In the genomic region with DNA sequence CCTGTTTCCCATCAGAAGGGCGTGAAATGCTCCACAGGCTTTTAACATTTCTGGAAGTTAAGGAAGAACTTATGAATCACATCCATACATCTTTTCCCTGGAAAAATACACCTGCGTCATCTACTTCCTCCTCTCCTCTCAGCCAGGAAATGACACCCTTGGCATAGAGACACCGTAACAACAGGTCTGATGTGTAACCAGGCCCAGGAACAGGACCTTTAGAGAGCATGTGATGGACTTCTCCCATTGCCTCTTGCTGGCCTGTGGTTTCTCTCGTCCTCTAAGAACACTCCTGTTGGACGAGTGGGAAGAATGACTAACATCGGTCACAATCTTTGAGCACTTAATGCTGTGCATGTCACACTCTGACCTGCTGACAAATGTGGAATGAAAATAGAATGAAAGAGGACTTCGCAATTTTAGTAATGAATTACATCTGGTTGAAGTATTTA, we compare ENCODE assay signal across 11 cellular contexts. TPM values are rescaled to one million over a fixed set of nuclear protein-coding genes. Genes with fewer than 3 reads are reported as not detected.
DNase-seq lines count a peak whose midpoint lies in the region; ATAC-seq and TF ChIP-seq lines count a peak whose summit lies in the region.
"Had no signal": no experiment of that assay in that cellular context is flagged by ENCODE, and none has a peak within 500 bp of the region (broad histone marks: within the 10 kb centered on the region; RNA-seq: fewer than 3 reads in every experiment).

No MANE protein-coding gene starts in this region.

- H3K4me1 ChIP-seq in lung (ENCODE audit: control insufficient read depth in 2 of 2, insufficient read depth in 2 of 2, low read length in 2 of 2) (no peaks in the 10 kb centered on the region), foreskin keratinocyte (peaks cover 6% of the 10 kb centered on the region)

- H3K27me3 Mint-ChIP-seq in Calu3 (ENCODE audit: unreplicated experiment): no peaks in the 10 kb centered on the region

- intact Hi-C loops in Calu3 (cut with micrococcal nuclease; ENCODE audit: unreplicated experiment): no loop called here

- H3K27ac ChIP-seq in lung (ENCODE audit: low read depth in 1 of 2, low read length in 1 of 2) (peak overlapping the region in 1 of 2 donors; percentile 66), foreskin keratinocyte (no peak overlapping the region)

- TF ChIP-seq CTCF in epithelial cell of proximal tubule (conservative IDR thresholded peaks at IDR 0.05; ENCODE audit: low read depth, low read length) (no peak), lung (IDR thresholded peaks at IDR 0.05; ENCODE audit: control extremely low read depth, extremely low read depth) (no peak), Calu3 (IDR thresholded peaks at IDR 0.05; ENCODE audit: unreplicated experiment) (no peak), foreskin keratinocyte (conservative IDR thresholded peaks at IDR 0.05) (no peak)

- CTCF ChIA-PET in Calu3 (lab: Charles Lee): no interaction called here

- 54 to 69% methylated on average over 7 of the region's 7 CpGs for WGBS in lung, 2 donors

- H3K36me3 ChIP-seq in lung (ENCODE audit: control insufficient read depth in 2 of 2, insufficient read depth in 2 of 2, low read length in 2 of 2): no peaks in the 10 kb centered on the region
- H3K36me3 ChIP-seq: breast epithelium had no signal

- H3K4me3 ChIP-seq in epithelial cell of proximal tubule (ENCODE audit: low read depth, low read length) (no peak overlapping the region), lung (no peak overlapping the region)

- DNase-seq in A172 (ENCODE audit: low spot score) (peak; percentile 92), M059J (ENCODE audit: low read depth) (peak; percentile 75), epithelial cell of proximal tubule (ENCODE audit: low read depth) (peak; percentile 95), lung (ENCODE audit: low spot score) (peak; percentile 37), Calu3 (no peak), NCI-H510A treated with DMSO at 0.1 percent for 48 hours (lab: John Stamatoyannopoulos, UW) (no peak), foreskin keratinocyte (no peak)
- DNase-seq: head of caudate nucleus, NCI-H2107 had no signal

- H3K9me3 ChIP-seq in lung (ENCODE audit: control insufficient read depth in 2 of 2, insufficient read depth in 1 of 2, low read length in 1 of 2): no peaks in the 10 kb centered on the region
- H3K9me3 ChIP-seq: breast epithelium had no signal

- no peaks in the 10 kb centered on the region for H3K9me3 Mint-ChIP-seq in Calu3 (ENCODE audit: low read depth, unreplicated experiment)

- no peak overlapping the region for H3K4me3 Mint-ChIP-seq in Calu3 (ENCODE audit: low read depth, unreplicated experiment)

- ATAC-seq in lung (ENCODE audit: insufficient read depth, low FRiP score) (peak; percentile 87), HG03457 (IDR thresholded peaks at IDR 0.05; ENCODE audit: unreplicated experiment) (no peak), foreskin keratinocyte (no peak)

- H3K36me3 Mint-ChIP-seq in Calu3 (ENCODE audit: insufficient read depth, unreplicated experiment): no peaks in the 10 kb centered on the region

- no peaks in the 10 kb centered on the region for H3K27me3 ChIP-seq in lung (ENCODE audit: control insufficient read depth, insufficient read depth)
- no peaks in the 10 kb centered on the region for H3K27me3 ChIP-seq in foreskin keratinocyte
- H3K27me3 ChIP-seq: breast epithelium had no signal

- H3K27ac Mint-ChIP-seq in Calu3 (ENCODE audit: unreplicated experiment): no peak overlapping the region

- H3K4me1 Mint-ChIP-seq in Calu3 (ENCODE audit: low read depth, unreplicated experiment): peaks cover 7% of the 10 kb centered on the region

- no TSS peak for BruUV-seq in Calu3 (replicated peaks; lab: Mats Ljungman, UMichigan)

RNA-seq across cellular contexts. Expression of gene CITED2, which starts 28.5 kb away (rescaled TPM):
- 140 and 169 TPM in 2 replicates for total RNA-seq in A172 (2014; rRNA removed; shearing (Covaris generic))
- 273 and 282 TPM in 2 replicates for total RNA-seq in M059J (2014; rRNA removed; shearing (Covaris generic))
- total RNA-seq in epithelial cell of proximal tubule: 56.1 and 112 TPM in 2 replicates
- 100 to 1,000 TPM; 154 to 220 TPM for total RNA-seq in lung
- polyA plus RNA-seq in lung: 10 to 100 TPM; 34.3 to 82.9 TPM
- total RNA-seq in Calu3 (2022): 21.4 and 29.6 TPM in 2 replicates
- total RNA-seq in foreskin keratinocyte: 9.8 and 13.8 TPM in 2 replicates
- 7.9 and 11.0 TPM in 2 replicates for polyA plus RNA-seq in foreskin keratinocyte

Comparison
In these comparisons a context has a peak if more than half of its experiments do, and no peak if none do; other contexts are left out.
1. DNase-seq: peak in A172 (single experiment), M059J (single experiment), epithelial cell of proximal tubule (single experiment) and lung (single experiment); none in Calu3 (single experiment), NCI-H510A treated with DMSO at 0.1 percent for 48 hours (single experiment) and foreskin keratinocyte (0 of 2).